26 cellular contexts compared by ENCODE assay signal in genomic region chr5:179451099-179451812, GRCh38.
"Had no signal": no experiment of that assay in that cellular context is flagged by ENCODE, and none has a peak within 500 bp of the region (broad histone marks: within the 10 kb centered on the region; RNA-seq: fewer than 3 reads in every experiment).

No MANE protein-coding gene starts in this region.

- H3K4me3 Mint-ChIP-seq: activated CD4-positive, alpha-beta memory T cell treated with anti-CD3 and anti-CD28 coated beads for 36 hours; activated naive CD4-positive, alpha-beta T cell treated with anti-CD3 and anti-CD28 coated beads for 36 hours; activated naive CD8-positive, alpha-beta T cell treated with anti-CD3 and anti-CD28 coated beads, Interleukin-2, amount 10 ng/mL, durations not matched to agents 7 days and 5 days; activated T-helper 1 cell treated with anti-CD3 and anti-CD28 coated beads, Interleukin-12 subunit alpha, Interleukin-12 subunit beta, Interleukin-2, Interleukin-4 antibody, amounts not matched to agents 30 ng/mL and 10 ng/mL and 1 ng/mL, durations not matched to agents 14 hours and 24 hours and 36 hours; nephron progenitor cell had no signal

- H3K4me3 ChIP-seq: esophagus muscularis mucosa, heart right ventricle, left lung, lung, pancreas, spleen, testis, transverse colon, uterus had no signal

- H3K36me3 Mint-ChIP-seq: activated CD4-positive, alpha-beta memory T cell treated with anti-CD3 and anti-CD28 coated beads for 36 hours; activated naive CD8-positive, alpha-beta T cell treated with anti-CD3 and anti-CD28 coated beads, Interleukin-2, amount 10 ng/mL, durations not matched to agents 7 days and 5 days had no signal

- H3K4me1 ChIP-seq: esophagus muscularis mucosa, foreskin keratinocyte, heart right ventricle, left lung, pancreas, spleen, testis, transverse colon, uterus had no signal

- H3K27ac ChIP-seq: esophagus muscularis mucosa, foreskin keratinocyte, heart right ventricle, left lung, pancreas, spleen, testis, transverse colon, uterus, VCaP had no signal

- H3K27ac Mint-ChIP-seq: activated CD4-positive, alpha-beta memory T cell treated with anti-CD3 and anti-CD28 coated beads for 36 hours; activated naive CD4-positive, alpha-beta T cell treated with anti-CD3 and anti-CD28 coated beads for 36 hours; activated naive CD8-positive, alpha-beta T cell treated with anti-CD3 and anti-CD28 coated beads, Interleukin-2, amount 10 ng/mL, durations not matched to agents 7 days and 5 days; activated T-helper 1 cell treated with anti-CD3 and anti-CD28 coated beads, Interleukin-12 subunit alpha, Interleukin-12 subunit beta, Interleukin-2, Interleukin-4 antibody, amounts not matched to agents 30 ng/mL and 10 ng/mL and 1 ng/mL, durations not matched to agents 14 hours and 24 hours and 36 hours; nephron progenitor cell had no signal

- H3K9me3 ChIP-seq: esophagus muscularis mucosa, pancreas, testis, uterus had no signal

- H3K4me1 Mint-ChIP-seq: activated naive CD8-positive, alpha-beta T cell treated with anti-CD3 and anti-CD28 coated beads, Interleukin-2, amount 10 ng/mL, durations not matched to agents 7 days and 5 days; nephron progenitor cell had no signal

- H3K36me3 ChIP-seq: esophagus muscularis mucosa, heart right ventricle, left lung, pancreas, spleen, transverse colon, uterus had no signal

- ATAC-seq: activated CD4-positive, CD25-positive, alpha-beta regulatory T cell treated with anti-CD3 and anti-CD28 coated beads, Interleukin-2, amount 50 U/mL, for 24 hours; foreskin keratinocyte; heart right ventricle; left lung; pancreas had no signal

- DNase-seq: activated CD4-positive, alpha-beta memory T cell treated with anti-CD3 and anti-CD28 coated beads for 36 hours; activated CD4-positive, alpha-beta T cell treated with anti-CD3 and anti-CD28 coated beads for 48 hours; activated CD8-positive, alpha-beta memory T cell treated with anti-CD3 and anti-CD28 coated beads, Interleukin-2, amount 50 U/mL, for 4 hours; activated effector memory CD4-positive, alpha-beta T cell treated with anti-CD3 and anti-CD28 coated beads, Interleukin-2, amount 50 U/mL, for 16 hours; activated naive CD4-positive, alpha-beta T cell treated with anti-CD3 and anti-CD28 coated beads for 36 hours; activated naive CD8-positive, alpha-beta T cell treated with anti-CD3 and anti-CD28 coated beads, Interleukin-2, amount 10 ng/mL, durations not matched to agents 7 days and 5 days; activated T-cell treated with anti-CD3 and anti-CD28 coated beads, Interleukin-2, amount 50 U/mL, for 1 hour; amniotic stem cell; dermis blood vessel endothelial cell; effector CD4-positive, alpha-beta T cell; foreskin keratinocyte; heart right ventricle; left lung; mesendoderm; nephron progenitor cell; pancreas; spleen; stimulated activated naive CD4-positive, alpha-beta T cell treated with Interleukin-2 at 50 U/mL for 16 hours; testis; transverse colon; uterus had no signal

- H3K27me3 ChIP-seq: foreskin keratinocyte, left lung, pancreas, spleen, testis, transverse colon, uterus had no signal

- H3K27me3 Mint-ChIP-seq: activated naive CD8-positive, alpha-beta T cell treated with anti-CD3 and anti-CD28 coated beads, Interleukin-2, amount 10 ng/mL, durations not matched to agents 7 days and 5 days had no signal
